ENCODE assay signal across 16 cellular contexts in the genomic region with DNA sequence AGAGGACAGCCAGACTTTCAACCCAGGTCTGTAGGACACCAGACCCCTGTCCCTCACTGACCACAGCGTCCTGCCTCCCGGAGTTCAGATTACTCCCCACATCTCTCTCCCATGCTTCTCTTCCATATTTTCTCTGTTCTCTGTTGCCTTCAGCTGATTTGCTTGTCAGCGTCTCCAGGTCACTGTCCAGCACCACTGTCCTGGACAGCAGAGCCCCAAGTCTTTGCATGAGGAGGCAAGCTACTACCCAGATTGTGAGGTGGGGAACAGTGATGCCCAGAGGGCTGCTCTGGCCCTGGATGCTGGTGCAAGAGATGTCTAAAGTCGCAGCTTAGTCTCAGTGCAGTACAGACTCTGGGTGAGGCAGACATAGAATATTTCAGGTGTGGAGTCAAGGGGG. TPM values are rescaled to one million over a fixed set of nuclear protein-coding genes. Genes with fewer than 3 reads are reported as not detected.
DNase-seq lines count a peak whose midpoint lies in the region; ATAC-seq and TF ChIP-seq lines count a peak whose summit lies in the region.
"Had no signal": no experiment of that assay in that cellular context is flagged by ENCODE, and none has a peak within 500 bp of the region (broad histone marks: within the 10 kb centered on the region; RNA-seq: fewer than 3 reads in every experiment).

No MANE protein-coding gene starts in this region.

- H3K27me3 ChIP-seq in SK-N-SH (ENCODE audit: insufficient read depth) (no peaks in the 10 kb centered on the region), mesendoderm (ENCODE audit: insufficient read depth, low read length, poor library complexity) (no peaks in the 10 kb centered on the region)
- H3K27me3 ChIP-seq: BLaER1 had no signal

- no peaks in the 10 kb centered on the region for H3K9me2 ChIP-seq in SK-N-SH

- no peak overlapping the region for H2BK120ac ChIP-seq in mesendoderm (ENCODE audit: low read depth, low read length)

- H3K36me3 ChIP-seq in SK-N-SH (replicated peaks in 1 of 2; ENCODE audit: control insufficient read depth in 1 of 2, insufficient read depth in 2 of 2, low read length in 1 of 2) (no peaks in the 10 kb centered on the region), mesendoderm (ENCODE audit: control insufficient read depth, insufficient read depth, low read length) (no peaks in the 10 kb centered on the region)
- H3K36me3 ChIP-seq: BLaER1 had no signal

- no peak overlapping the region for H3K4ac ChIP-seq in mesendoderm (ENCODE audit: low read depth, low read length)

- no peak overlapping the region for H4K5ac ChIP-seq in mesendoderm (ENCODE audit: low read length)

- H3K79me1 ChIP-seq in mesendoderm (ENCODE audit: low read length), result no peaks in the 10 kb centered on the region

- no peaks in the 10 kb centered on the region for H4K20me1 ChIP-seq in SK-N-SH (ENCODE audit: insufficient read depth)
- H4K20me1 ChIP-seq: BLaER1 had no signal

- H3K23ac ChIP-seq in mesendoderm (ENCODE audit: low read length), result no peak overlapping the region

- H3K56ac ChIP-seq in mesendoderm (ENCODE audit: low read length), result no peak overlapping the region

- H3K4me2 ChIP-seq in SK-N-SH, result no peak overlapping the region
- H3K4me2 ChIP-seq in mesendoderm (ENCODE audit: low read length), result no peak overlapping the region
- H3K4me2 ChIP-seq: BLaER1 had no signal

- H2AFZ ChIP-seq in SK-N-SH (ENCODE audit: low read depth), result no peak overlapping the region

- TF ChIP-seq EP300 in SK-N-SH (IDR thresholded peaks at IDR 0.05; ENCODE audit: borderline replicate concordance in 1 of 2, low read depth in 1 of 2, low read length in 1 of 2), result no peak

- no peak overlapping the region for H2BK5ac ChIP-seq in mesendoderm (ENCODE audit: low read length)

- CTCF ChIA-PET in SK-N-SH (lab: Yijun Ruan, JAX), result interaction anchor here (0.6 to 7.8 kb wide), 29 partner anchors 9 to 984 kb away, joined by 3 to 201 read pairs (median 5); a partner anchor contains a TSS

- no peak for ATAC-seq in SK-N-SH treated with all-trans-retinoic acid at 6 μM for 48 hours
- no peak for ATAC-seq in activated CD4-positive, CD25-positive, alpha-beta regulatory T cell treated with anti-CD3 and anti-CD28 coated beads, Interleukin-2, amount 50 U/mL, for 24 hours

- H3K9me3 ChIP-seq in SK-N-SH, result no peaks in the 10 kb centered on the region
- H3K9me3 ChIP-seq: BLaER1 had no signal

- no peak overlapping the region for H2AK5ac ChIP-seq in mesendoderm (ENCODE audit: low read length)

- POLR2A ChIA-PET in SK-N-SH (lab: Yijun Ruan, JAX), result no interaction called here

- no peak overlapping the region for H2BK15ac ChIP-seq in mesendoderm (replicated peaks; ENCODE audit: low read depth)

- TF ChIP-seq RAD21 in SK-N-SH (IDR thresholded peaks at IDR 0.05; ENCODE audit: low read length), result no peak

- H3K79me2 ChIP-seq in SK-N-SH (ENCODE audit: insufficient read depth) (no peaks in the 10 kb centered on the region), mesendoderm (ENCODE audit: control insufficient read depth, insufficient read depth, low read length) (no peaks in the 10 kb centered on the region)

- H3K18ac ChIP-seq in mesendoderm (ENCODE audit: low read length), result no peak overlapping the region

- peaks cover 0 to 24% of the 10 kb centered on the region in 2 experiments; a peak in 2 of 4 replicates for H3K4me1 ChIP-seq in SK-N-SH (ENCODE audit: control insufficient read depth in 1 of 2, insufficient read depth in 2 of 2, low read depth in 1 of 2, low read length in 1 of 2)
- no peaks in the 10 kb centered on the region for H3K4me1 ChIP-seq in mesendoderm (ENCODE audit: control insufficient read depth, low read depth, low read length)

- H3F3A ChIP-seq in SK-N-SH (replicated peaks; ENCODE audit: insufficient read depth), result no peaks in the 10 kb centered on the region

- H3K9ac ChIP-seq in SK-N-SH, result no peak overlapping the region
- no peak overlapping the region for H3K9ac ChIP-seq in mesendoderm (ENCODE audit: low read length)
- H3K9ac ChIP-seq: BLaER1 had no signal

- no peak for DNase-seq in SK-N-SH
- DNase-seq in LHCN-M2 (ENCODE audit: low read depth), result peak; percentile 2
- peak; percentile 4 for DNase-seq in choroid plexus epithelial cell (ENCODE audit: low read depth)
- DNase-seq in mesendoderm, result no peak
- DNase-seq in activated CD4-positive, alpha-beta T cell treated with anti-CD3 and anti-CD28 coated beads, Interleukin-2, amount 50 U/mL, for 48 hours, result no peak
- no peak for DNase-seq in NCI-H187 (lab: John Stamatoyannopoulos, UW)
- DNase-seq: DMS79 had no signal

- WGBS in SK-N-SH (ENCODE audit: low lambda C conversion rate), result 75% methylated on average over 4 of the region's 4 CpGs
- no CpG with 5 or more reads among the region's 4 CpGs for WGBS in mesendoderm (ENCODE audit: extremely low coverage, insufficient coverage, low lambda C conversion rate)

- no peak overlapping the region for H3K4me3 ChIP-seq in SK-N-SH (ENCODE audit: low read depth in 2 of 2, low read length in 1 of 2)
- no peak overlapping the region for H3K4me3 ChIP-seq in choroid plexus epithelial cell (ENCODE audit: low read depth, low read length)
- no peak overlapping the region for H3K4me3 ChIP-seq in mesendoderm (ENCODE audit: low read length)
- H3K4me3 ChIP-seq: BLaER1 had no signal

- no peak overlapping the region for H4K8ac ChIP-seq in mesendoderm (ENCODE audit: low read depth, low read length)

- TF ChIP-seq CTCF in SK-N-SH (IDR thresholded peaks at IDR 0.05) (no peak), choroid plexus epithelial cell (conservative IDR thresholded peaks at IDR 0.05; ENCODE audit: low read depth, low read length) (no peak)

- H3K27ac ChIP-seq in SK-N-SH (ENCODE audit: low read depth in 2 of 2, low read length in 1 of 2) (no peak overlapping the region), mesendoderm (ENCODE audit: low read depth, low read length) (peak overlapping the region; percentile 13)
- H3K27ac ChIP-seq: 22Rv1, BLaER1 had no signal

TF ChIP-seq in SK-N-SH, 30 proteins besides CTCF, POLR2A, EP300 and RAD21 (continues in another document):
- TF ChIP-seq, protein P1, sequence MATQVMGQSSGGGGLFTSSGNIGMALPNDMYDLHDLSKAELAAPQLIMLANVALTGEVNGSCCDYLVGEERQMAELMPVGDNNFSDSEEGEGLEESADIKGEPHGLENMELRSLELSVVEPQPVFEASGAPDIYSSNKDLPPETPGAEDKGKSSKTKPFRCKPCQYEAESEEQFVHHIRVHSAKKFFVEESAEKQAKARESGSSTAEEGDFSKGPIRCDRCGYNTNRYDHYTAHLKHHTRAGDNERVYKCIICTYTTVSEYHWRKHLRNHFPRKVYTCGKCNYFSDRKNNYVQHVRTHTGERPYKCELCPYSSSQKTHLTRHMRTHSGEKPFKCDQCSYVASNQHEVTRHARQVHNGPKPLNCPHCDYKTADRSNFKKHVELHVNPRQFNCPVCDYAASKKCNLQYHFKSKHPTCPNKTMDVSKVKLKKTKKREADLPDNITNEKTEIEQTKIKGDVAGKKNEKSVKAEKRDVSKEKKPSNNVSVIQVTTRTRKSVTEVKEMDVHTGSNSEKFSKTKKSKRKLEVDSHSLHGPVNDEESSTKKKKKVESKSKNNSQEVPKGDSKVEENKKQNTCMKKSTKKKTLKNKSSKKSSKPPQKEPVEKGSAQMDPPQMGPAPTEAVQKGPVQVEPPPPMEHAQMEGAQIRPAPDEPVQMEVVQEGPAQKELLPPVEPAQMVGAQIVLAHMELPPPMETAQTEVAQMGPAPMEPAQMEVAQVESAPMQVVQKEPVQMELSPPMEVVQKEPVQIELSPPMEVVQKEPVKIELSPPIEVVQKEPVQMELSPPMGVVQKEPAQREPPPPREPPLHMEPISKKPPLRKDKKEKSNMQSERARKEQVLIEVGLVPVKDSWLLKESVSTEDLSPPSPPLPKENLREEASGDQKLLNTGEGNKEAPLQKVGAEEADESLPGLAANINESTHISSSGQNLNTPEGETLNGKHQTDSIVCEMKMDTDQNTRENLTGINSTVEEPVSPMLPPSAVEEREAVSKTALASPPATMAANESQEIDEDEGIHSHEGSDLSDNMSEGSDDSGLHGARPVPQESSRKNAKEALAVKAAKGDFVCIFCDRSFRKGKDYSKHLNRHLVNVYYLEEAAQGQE (IDR thresholded peaks at IDR 0.05; ENCODE audit: low read depth, low read length), result peak; percentile 81
- TF ChIP-seq YY1 (IDR thresholded peaks at IDR 0.05; ENCODE audit: low read depth) (no peak), GATA2 (CRISPR knock-in tag; IDR thresholded peaks at IDR 0.05) (no peak), RFX5 (IDR thresholded peaks at IDR 0.05; ENCODE audit: low read length) (no peak)

TF ChIP-seq in SK-N-SH treated with all-trans-retinoic acid at 6 μM for 48 hours, 23 proteins besides CTCF, POLR2A, EP300 and RAD21:
- no peak for TF ChIP-seq RARB (CRISPR knock-in tag; IDR thresholded peaks at IDR 0.05)
- no peak for TF ChIP-seq ZNF8 (CRISPR knock-in tag; IDR thresholded peaks at IDR 0.05)
- no peak for TF ChIP-seq CSDC2 (CRISPR knock-in tag; IDR thresholded peaks at IDR 0.05)
- TF ChIP-seq ARNTL (CRISPR knock-in tag; IDR thresholded peaks at IDR 0.05; ENCODE audit: borderline replicate concordance, low read depth), result no peak
- TF ChIP-seq, protein P2, sequence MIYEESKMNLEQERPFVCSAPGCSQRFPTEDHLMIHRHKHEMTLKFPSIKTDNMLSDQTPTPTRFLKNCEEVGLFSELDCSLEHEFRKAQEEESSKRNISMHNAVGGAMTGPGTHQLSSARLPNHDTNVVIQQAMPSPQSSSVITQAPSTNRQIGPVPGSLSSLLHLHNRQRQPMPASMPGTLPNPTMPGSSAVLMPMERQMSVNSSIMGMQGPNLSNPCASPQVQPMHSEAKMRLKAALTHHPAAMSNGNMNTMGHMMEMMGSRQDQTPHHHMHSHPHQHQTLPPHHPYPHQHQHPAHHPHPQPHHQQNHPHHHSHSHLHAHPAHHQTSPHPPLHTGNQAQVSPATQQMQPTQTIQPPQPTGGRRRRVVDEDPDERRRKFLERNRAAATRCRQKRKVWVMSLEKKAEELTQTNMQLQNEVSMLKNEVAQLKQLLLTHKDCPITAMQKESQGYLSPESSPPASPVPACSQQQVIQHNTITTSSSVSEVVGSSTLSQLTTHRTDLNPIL (CRISPR knock-in tag; IDR thresholded peaks at IDR 0.05; ENCODE audit: low read depth), result no peak
- no peak for TF ChIP-seq ZFP30 (CRISPR knock-in tag; IDR thresholded peaks at IDR 0.05)
- TF ChIP-seq ESRRG (CRISPR knock-in tag; IDR thresholded peaks at IDR 0.05), result no peak

RNA-seq across cellular contexts. Expression of a gene that starts 48.0 kb away (rescaled TPM):
- not detected in 2 replicates for polyA plus RNA-seq in SK-N-SH (2012; rRNA removed)
- polyA plus RNA-seq in SK-N-SH (2012; cell fraction: cytosol; rRNA removed), result not detected in 2 replicates
- polyA plus RNA-seq in SK-N-SH (2012; cell fraction: nucleus; rRNA removed), result not detected in 2 replicates
- total RNA-seq in LHCN-M2 (2014; rRNA removed), result not detected in 2 replicates
- not detected for polyA plus RNA-seq in LHCN-M2 (2012)
- polyA plus RNA-seq in mesendoderm (2013, experiment 1 of 2), result 1.0 TPM
- 1.2 TPM for polyA plus RNA-seq in mesendoderm (2013, experiment 2 of 2)
- total RNA-seq: A673; CD4-positive, alpha-beta memory T cell; Daoy; HT-29 had no signal
- polyA plus RNA-seq: AG04450 had no signal

Comparison
In these comparisons a context has a peak if more than half of its experiments do, and no peak if none do; other contexts are left out.
1. DNase-seq: peak in LHCN-M2 (single experiment) and choroid plexus epithelial cell (single experiment); none in SK-N-SH (single experiment), mesendoderm (single experiment), activated CD4-positive, alpha-beta T cell treated with anti-CD3 and anti-CD28 coated beads, Interleukin-2, amount 50 U/mL, for 48 hours (0 of 2) and NCI-H187 (0 of 2).